In genomic region chr2:217938038-217938437, GRCh38 we compare ENCODE assay signal across 12 cellular contexts.
DNase-seq lines count a peak whose midpoint lies in the region; ATAC-seq and TF ChIP-seq lines count a peak whose summit lies in the region.
"Had no signal": no experiment of that assay in that cellular context is flagged by ENCODE, and none has a peak within 500 bp of the region (broad histone marks: within the 10 kb centered on the region; RNA-seq: fewer than 3 reads in every experiment).

No MANE protein-coding gene starts in this region.

- H3K27ac ChIP-seq in GM23248 (peak overlapping the region; percentile 97), esophagus squamous epithelium (peak overlapping the region; percentile 73 to 95 (median 92)), mucosa of rectum (ENCODE audit: low read depth in 2 of 2, low read length in 2 of 2) (peak overlapping the region; percentile 52 to 86), skeletal muscle tissue (ENCODE audit: low read depth, low read length) (peak overlapping the region; percentile 87)
- H3K27ac ChIP-seq: VCaP had no signal

- H3K79me2 ChIP-seq in GM23248 (ENCODE audit: insufficient read depth), result peaks cover 87% of the 10 kb centered on the region

- peaks cover 0 to 2% of the 10 kb centered on the region in 2 donors for H3K4me1 Mint-ChIP-seq in effector memory CD8-positive, alpha-beta T cell (ENCODE audit: low read depth in 2 of 2)
- H3K4me1 Mint-ChIP-seq: activated naive CD4-positive, alpha-beta T cell treated with anti-CD3 and anti-CD28 coated beads, Interleukin-2, amount 10 ng/mL, durations not matched to agents 7 days and 5 days had no signal

- 54 to 55% methylated on average over 6 of the region's 6 CpGs for WGBS in GM23248 (ENCODE audit: low coverage in 1 of 2, low lambda C conversion rate in 2 of 2, missing lambda C conversion rate in 2 of 2), 2 experiments
- WGBS in esophagus squamous epithelium, 2 donors, result 43 to 47% methylated on average over 3 to 5 of the region's 6 CpGs

- H3K9me3 ChIP-seq in GM23248 (ENCODE audit: low read depth), result no peaks in the 10 kb centered on the region
- H3K9me3 ChIP-seq in esophagus squamous epithelium, result no peaks in the 10 kb centered on the region
- no peaks in the 10 kb centered on the region for H3K9me3 ChIP-seq in mucosa of rectum (ENCODE audit: control insufficient read depth in 2 of 2, low read length in 2 of 2)
- no peaks in the 10 kb centered on the region for H3K9me3 ChIP-seq in skeletal muscle tissue (ENCODE audit: control insufficient read depth in 3 of 3, low read length in 3 of 3)

- H4K20me1 ChIP-seq in GM23248 (ENCODE audit: insufficient read depth), result no peaks in the 10 kb centered on the region

- intact Hi-C loops in esophagus squamous epithelium (cut with DNase I), result no loop called here

- H3K36me3 Mint-ChIP-seq in effector memory CD8-positive, alpha-beta T cell (ENCODE audit: insufficient read depth), result no peaks in the 10 kb centered on the region
- H3K36me3 Mint-ChIP-seq: activated naive CD4-positive, alpha-beta T cell treated with anti-CD3 and anti-CD28 coated beads, Interleukin-2, amount 10 ng/mL, durations not matched to agents 7 days and 5 days had no signal

- H3K4me2 ChIP-seq in GM23248 (ENCODE audit: unreplicated experiment), result peak overlapping the region; percentile 14

- no peak overlapping the region for H2AFZ ChIP-seq in GM23248

- peaks cover 36 to 56% of the 10 kb centered on the region in 2 donors for H3K27me3 Mint-ChIP-seq in effector memory CD8-positive, alpha-beta T cell

- H3K27me3 ChIP-seq in GM23248 (replicated peaks; ENCODE audit: insufficient read depth), result no peaks in the 10 kb centered on the region
- no peaks in the 10 kb centered on the region for H3K27me3 ChIP-seq in esophagus squamous epithelium
- no peaks in the 10 kb centered on the region for H3K27me3 ChIP-seq in mucosa of rectum (ENCODE audit: control insufficient read depth in 2 of 2, insufficient read depth in 2 of 2, low read length in 2 of 2)
- H3K27me3 ChIP-seq in skeletal muscle tissue (ENCODE audit: control insufficient read depth in 3 of 3, insufficient read depth in 3 of 3, low read length in 3 of 3), result no peaks in the 10 kb centered on the region

- no peak for TF ChIP-seq CTCF in esophagus squamous epithelium (IDR thresholded peaks at IDR 0.05)

- H3K4me1 ChIP-seq in GM23248 (ENCODE audit: insufficient read depth), result peaks cover 82% of the 10 kb centered on the region
- peaks cover 53 to 99% (median 63%) of the 10 kb centered on the region in 3 donors for H3K4me1 ChIP-seq in esophagus squamous epithelium
- peaks cover 21 to 27% of the 10 kb centered on the region in 2 donors for H3K4me1 ChIP-seq in mucosa of rectum (ENCODE audit: control insufficient read depth in 2 of 2, insufficient read depth in 2 of 2, low read length in 2 of 2)
- H3K4me1 ChIP-seq in skeletal muscle tissue (ENCODE audit: control insufficient read depth in 3 of 3, insufficient read depth in 3 of 3, low read length in 3 of 3), result peaks cover 81 to 89% (median 85%) of the 10 kb centered on the region in 3 donors

- peaks cover 54% of the 10 kb centered on the region for H3F3A ChIP-seq in GM23248 (ENCODE audit: insufficient read depth)

- no peaks in the 10 kb centered on the region for H3K9me2 ChIP-seq in GM23248 (ENCODE audit: insufficient read depth)

- no peak overlapping the region for H3K4me3 Mint-ChIP-seq in effector memory CD8-positive, alpha-beta T cell
- H3K4me3 Mint-ChIP-seq: activated naive CD4-positive, alpha-beta T cell treated with anti-CD3 and anti-CD28 coated beads, Interleukin-2, amount 10 ng/mL, durations not matched to agents 7 days and 5 days had no signal

- no peak overlapping the region for H3K27ac Mint-ChIP-seq in effector memory CD8-positive, alpha-beta T cell
- H3K27ac Mint-ChIP-seq: activated naive CD4-positive, alpha-beta T cell treated with anti-CD3 and anti-CD28 coated beads, Interleukin-2, amount 10 ng/mL, durations not matched to agents 7 days and 5 days had no signal

- no peak for TF ChIP-seq POLR2A in esophagus squamous epithelium (IDR thresholded peaks at IDR 0.05)

- in situ Hi-C loops in GM23248 (cut with MboI), result no loop called here

- H3K36me3 ChIP-seq in GM23248 (ENCODE audit: low read depth), result no peaks in the 10 kb centered on the region
- H3K36me3 ChIP-seq in esophagus squamous epithelium, result peaks cover 0 to 5% (median 0%) of the 10 kb centered on the region in 3 donors
- no peaks in the 10 kb centered on the region for H3K36me3 ChIP-seq in mucosa of rectum (ENCODE audit: control insufficient read depth in 2 of 2, insufficient read depth in 2 of 2, low read length in 2 of 2)
- H3K36me3 ChIP-seq in skeletal muscle tissue (ENCODE audit: control insufficient read depth in 3 of 3, insufficient read depth in 3 of 3, low read length in 3 of 3), result peaks cover 0 to 4% (median 4%) of the 10 kb centered on the region in 3 donors

- H3K9ac ChIP-seq in GM23248 (peak overlapping the region; percentile 82; the same call in 1 of the 2 replicates), mucosa of rectum (ENCODE audit: low read depth in 1 of 2, low read length in 2 of 2) (peak overlapping the region in 1 of 2 donors; percentile 17), skeletal muscle tissue (ENCODE audit: low read depth in 1 of 3, low read length in 3 of 3) (peak overlapping the region; percentile 63 to 79 (median 65))

- no peaks in the 10 kb centered on the region for H3K9me3 Mint-ChIP-seq in effector memory CD8-positive, alpha-beta T cell
- H3K9me3 Mint-ChIP-seq: activated naive CD4-positive, alpha-beta T cell treated with anti-CD3 and anti-CD28 coated beads, Interleukin-2, amount 10 ng/mL, durations not matched to agents 7 days and 5 days had no signal

- H3K4me3 ChIP-seq in GM23248, result no peak overlapping the region
- peak overlapping the region in 3 of 4 donors; percentile 57 to 72 (median 58) for H3K4me3 ChIP-seq in esophagus squamous epithelium
- no peak overlapping the region for H3K4me3 ChIP-seq in mucosa of rectum (ENCODE audit: low read length in 2 of 2)
- peak overlapping the region in 2 of 3 donors; percentile 54 to 62 for H3K4me3 ChIP-seq in skeletal muscle tissue (ENCODE audit: low read length in 3 of 3)

- ATAC-seq in effector memory CD8-positive, alpha-beta T cell (replicated peaks), result no peak
- ATAC-seq in GM19324 (IDR thresholded peaks at IDR 0.05; ENCODE audit: low FRiP score, unreplicated experiment), result no peak

- DNase-seq in GM23248 (no peak), esophagus squamous epithelium (lab: John Stamatoyannopoulos, UW) (no peak), NCI-H1417 treated with DMSO at 0.1 percent for 48 hours (lab: John Stamatoyannopoulos, UW) (no peak)
- DNase-seq in activated CD4-positive, alpha-beta T cell treated with anti-CD3 and anti-CD28 coated beads, Interleukin-2, amount 50 U/mL, for 4 hours, result no peak
- no peak for DNase-seq in effector memory CD8-positive, alpha-beta T cell
- DNase-seq: activated naive CD4-positive, alpha-beta T cell treated with anti-CD3 and anti-CD28 coated beads, Interleukin-2, amount 10 ng/mL, durations not matched to agents 7 days and 5 days; central memory CD4-positive, alpha-beta T cell; erythroblast had no signal

Comparison
In these comparisons a context has a peak if more than half of its experiments do, and no peak if none do; other contexts are left out.
1. H3K4me3 ChIP-seq: peak in esophagus squamous epithelium (3 of 4) and skeletal muscle tissue (2 of 3); none in GM23248 (single experiment) and mucosa of rectum (0 of 2).
2. Peak in every context shown above with its lines, with median percentiles within 50 percentile points of each other: H3K27ac ChIP-seq.